Comparison of ENCODE assay signal across 27 cellular contexts in genomic region chr22:20639750-20640149, GRCh38.
"Had no signal": no experiment of that assay in that cellular context is flagged by ENCODE, and none has a peak within 500 bp of the region (broad histone marks: within the 10 kb centered on the region; RNA-seq: fewer than 3 reads in every experiment).

No MANE protein-coding gene starts in this region.

- H3K4me1 ChIP-seq: neural progenitor cell, parathyroid adenoma, psoas muscle, right lobe of liver, sigmoid colon, thyroid gland, tibial nerve, upper lobe of left lung, vagina had no signal

- H3K4me3 ChIP-seq: neural progenitor cell, ovary, psoas muscle, right lobe of liver, sigmoid colon, stomach, thoracic aorta, thyroid gland, tibial nerve, upper lobe of left lung, vagina had no signal

- H3K4me2 ChIP-seq: neural progenitor cell had no signal

- H3K9me3 Mint-ChIP-seq: neural progenitor cell had no signal

- H3K9me3 ChIP-seq: ovary, psoas muscle, right lobe of liver, sigmoid colon, stomach, thoracic aorta, thyroid gland, tibial nerve, upper lobe of left lung, vagina had no signal

- H3K4me1 Mint-ChIP-seq: nephron; neural progenitor cell; stimulated activated effector memory CD8-positive, alpha-beta T cell treated with anti-CD3 and anti-CD28 coated beads, Interleukin-12 subunit alpha, Interleukin-12 subunit beta, amount 100 ng/mL, for 72 hours; stimulated activated naive B cell treated with anti-CD40 and anti-IgM and Interleukin-4, amounts not matched to agents 10 μg/mL and 1 μg/mL and 100 μg/mL, for 72 hours had no signal

- H3K9ac ChIP-seq: neural progenitor cell, parathyroid adenoma had no signal

- ATAC-seq: psoas muscle; right cardiac atrium; right lobe of liver; stimulated activated effector memory CD8-positive, alpha-beta T cell treated with anti-CD3 and anti-CD28 coated beads, Interleukin-12 subunit alpha, Interleukin-12 subunit beta, amount 100 ng/mL, for 72 hours; stimulated activated naive B cell treated with anti-CD40 and anti-IgM and Interleukin-4, amounts not matched to agents 10 μg/mL and 1 μg/mL and 100 μg/mL, for 72 hours had no signal

- H3K36me3 ChIP-seq: neural progenitor cell, ovary, right lobe of liver, sigmoid colon, stomach, thoracic aorta, thyroid gland, tibial nerve, upper lobe of left lung, vagina had no signal

- H3K79me2 ChIP-seq: parathyroid adenoma had no signal

- H3K27ac ChIP-seq: neural progenitor cell, ovary, parathyroid adenoma, psoas muscle, right lobe of liver, sigmoid colon, stomach, thoracic aorta, thyroid gland, tibial nerve, upper lobe of left lung, vagina had no signal

- H3K4me3 Mint-ChIP-seq: nephron; neural progenitor cell; stimulated activated effector memory CD8-positive, alpha-beta T cell treated with anti-CD3 and anti-CD28 coated beads, Interleukin-12 subunit alpha, Interleukin-12 subunit beta, amount 100 ng/mL, for 72 hours; stimulated activated naive B cell treated with anti-CD40 and anti-IgM and Interleukin-4, amounts not matched to agents 10 μg/mL and 1 μg/mL and 100 μg/mL, for 72 hours; stimulated activated naive CD8-positive, alpha-beta T cell treated with anti-CD3 and anti-CD28 coated beads, Interleukin-15, Interleukin-2, amounts not matched to agents 100 ng/mL and 50 ng/mL, for 24 hours had no signal

- H3K27ac Mint-ChIP-seq: nephron; neural progenitor cell; progenitor cell of endocrine pancreas; stimulated activated effector memory CD8-positive, alpha-beta T cell treated with anti-CD3 and anti-CD28 coated beads, Interleukin-12 subunit alpha, Interleukin-12 subunit beta, amount 100 ng/mL, for 72 hours; stimulated activated naive B cell treated with anti-CD40 and anti-IgM and Interleukin-4, amounts not matched to agents 10 μg/mL and 1 μg/mL and 100 μg/mL, for 72 hours; stimulated activated naive CD8-positive, alpha-beta T cell treated with anti-CD3 and anti-CD28 coated beads, Interleukin-15, Interleukin-2, amounts not matched to agents 100 ng/mL and 50 ng/mL, for 24 hours had no signal

- H3K36me3 Mint-ChIP-seq: neural progenitor cell; stimulated activated effector memory CD8-positive, alpha-beta T cell treated with anti-CD3 and anti-CD28 coated beads, Interleukin-12 subunit alpha, Interleukin-12 subunit beta, amount 100 ng/mL, for 72 hours had no signal

- FAIRE-seq: small intestine, urothelium cell line had no signal

- DNase-seq: occipital lobe; ovary; psoas muscle; right cardiac atrium; right lobe of liver; sigmoid colon; small intestine; stimulated activated CD4-positive, alpha-beta T cell treated with anti-CD3 and anti-CD28 coated beads, Interleukin-15, amount 100 ng/mL, for 24 hours; stimulated activated CD4-positive, alpha-beta T cell treated with anti-CD3 and anti-CD28 coated beads, Interleukin-2, amount 100 ng/mL, for 24 hours; stimulated activated CD4-positive, alpha-beta T cell treated with anti-CD3 and anti-CD28 coated beads, Interleukin-2, amount 100 ng/mL, for 48 hours; stimulated activated CD4-positive, alpha-beta T cell treated with anti-CD3 and anti-CD28 coated beads, Interleukin-4, amount 100 ng/mL, for 24 hours; stimulated activated naive B cell treated with anti-CD40 and anti-IgM and Interleukin-4, amounts not matched to agents 10 μg/mL and 1 μg/mL and 100 μg/mL, for 72 hours; stimulated activated naive CD4-positive, alpha-beta T cell treated with Interleukin-2 at 50 U/mL for 16 hours; stomach; thyroid gland; trophoblast cell; upper lobe of left lung had no signal

- H2AFZ ChIP-seq: neural progenitor cell, parathyroid adenoma had no signal

- H3K27me3 ChIP-seq: neural progenitor cell, ovary, right lobe of liver, thyroid gland, tibial nerve, upper lobe of left lung, vagina had no signal
